8 cellular contexts compared by ENCODE assay signal in genomic region chr12:53268009-53268636, GRCh38. TPM values are rescaled to one million over a fixed set of nuclear protein-coding genes. Genes with fewer than 3 reads are reported as not detected.
DNase-seq lines count a peak whose midpoint lies in the region; ATAC-seq lines count a peak whose summit lies in the region.

TSS of gene ESPL1 (plus strand) at chr12:53268299. CDS start at chr12:53268767, 468 bp downstream.

- peak within 1 kb of the TSS; percentile 96 for H3K4me3 ChIP-seq in CD4-positive, CD25-positive, alpha-beta regulatory T cell (ENCODE audit: low read depth, low read length)

- H3K4me1 Mint-ChIP-seq in CD4-positive, CD25-positive, alpha-beta regulatory T cell: peaks cover 0 to 27% (median 11%) of the 10 kb centered on the region in 4 donors
- peaks cover 53% of the 10 kb centered on the region for H3K4me1 Mint-ChIP-seq in activated CD4-positive, alpha-beta memory T cell treated with anti-CD3 and anti-CD28 coated beads, Interleukin-2, amount 10 ng/mL, durations not matched to agents 7 days and 5 days
- H3K4me1 Mint-ChIP-seq in memory B cell: peaks cover 16% of the 10 kb centered on the region

- H3K27me3 ChIP-seq in CD4-positive, CD25-positive, alpha-beta regulatory T cell (ENCODE audit: control insufficient read depth, insufficient read depth, low read length): no peaks in the 10 kb centered on the region

- peak within 1 kb of the TSS; percentile 79 for H3K27ac ChIP-seq in CD4-positive, CD25-positive, alpha-beta regulatory T cell (ENCODE audit: insufficient read depth, low read length, poor library complexity, severe bottlenecking)

- CTCF ChIA-PET in activated CD4-positive, alpha-beta memory T cell treated with anti-CD3 and anti-CD28 coated beads, Interleukin-2, amount 10 ng/mL, durations not matched to agents 7 days and 5 days (lab: Charles Lee): interaction anchor here (0.8 to 8.0 kb wide), 23 partner anchors 9 to 214 kb away, joined by 3 to 201 read pairs (median 5); partner anchors contain the start of genes AAAS, CSAD, PFDN5 and ZNF740

- H3K36me3 Mint-ChIP-seq in CD4-positive, CD25-positive, alpha-beta regulatory T cell: no peaks in the 10 kb centered on the region
- H3K36me3 Mint-ChIP-seq in activated CD4-positive, alpha-beta memory T cell treated with anti-CD3 and anti-CD28 coated beads, Interleukin-2, amount 10 ng/mL, durations not matched to agents 7 days and 5 days (ENCODE audit: low read depth): peaks cover 44% of the 10 kb centered on the region
- no peaks in the 10 kb centered on the region for H3K36me3 Mint-ChIP-seq in memory B cell

- no peaks in the 10 kb centered on the region for H3K9me3 ChIP-seq in CD4-positive, CD25-positive, alpha-beta regulatory T cell (ENCODE audit: control insufficient read depth in 2 of 2, low read length in 2 of 2)

- H3K4me3 Mint-ChIP-seq in CD4-positive, CD25-positive, alpha-beta regulatory T cell: peak within 1 kb of the TSS; percentile 89 to 97 (median 94)
- H3K4me3 Mint-ChIP-seq in activated CD4-positive, alpha-beta memory T cell treated with anti-CD3 and anti-CD28 coated beads, Interleukin-2, amount 10 ng/mL, durations not matched to agents 7 days and 5 days: peak within 1 kb of the TSS; percentile 98
- peak within 1 kb of the TSS; percentile 98 for H3K4me3 Mint-ChIP-seq in memory B cell

- DNase-seq in CD4-positive, CD25-positive, alpha-beta regulatory T cell: peak; percentile 75 to 92 (median 81)
- DNase-seq in GM19240 (ENCODE audit: insufficient read length, low spot score) (peak; percentile 91), NCI-H82 (lab: John Stamatoyannopoulos, UW) (peak; percentile 80), memory B cell (ENCODE audit: low spot score in 2 of 2) (peak; percentile 82 to 87)
- DNase-seq in activated CD4-positive, alpha-beta memory T cell treated with anti-CD3 and anti-CD28 coated beads, Interleukin-2, amount 10 ng/mL, durations not matched to agents 7 days and 5 days: peak; percentile 87
- DNase-seq in effector CD8-positive, alpha-beta T cell (lab: John Stamatoyannopoulos, UW): peak; percentile 83
- DNase-seq in stimulated activated CD8-positive, alpha-beta memory T cell treated with anti-CD3 and anti-CD28 coated beads, Interleukin-15, amount 100 ng/mL, for 1 hour (ENCODE audit: low read depth): peak; percentile 65

- H3K9me3 Mint-ChIP-seq in CD4-positive, CD25-positive, alpha-beta regulatory T cell: no peaks in the 10 kb centered on the region
- no peaks in the 10 kb centered on the region for H3K9me3 Mint-ChIP-seq in activated CD4-positive, alpha-beta memory T cell treated with anti-CD3 and anti-CD28 coated beads, Interleukin-2, amount 10 ng/mL, durations not matched to agents 7 days and 5 days
- H3K9me3 Mint-ChIP-seq in memory B cell: no peaks in the 10 kb centered on the region

- POLR2A ChIA-PET in activated CD4-positive, alpha-beta memory T cell treated with anti-CD3 and anti-CD28 coated beads, Interleukin-2, amount 10 ng/mL, durations not matched to agents 7 days and 5 days (lab: Charles Lee): interaction anchor here (0.7 to 7.0 kb wide), 28 partner anchors 9 to 408 kb away, joined by 3 to 93 read pairs (median 6); partner anchors contain the start of genes AAAS, ATP5MC2, CSAD and EIF4B

- peaks cover 18% of the 10 kb centered on the region for H3K4me1 ChIP-seq in CD4-positive, CD25-positive, alpha-beta regulatory T cell (ENCODE audit: control insufficient read depth, insufficient read depth, low read length, poor library complexity, severe bottlenecking)

- H3K27me3 Mint-ChIP-seq in CD4-positive, CD25-positive, alpha-beta regulatory T cell: no peaks in the 10 kb centered on the region
- no peaks in the 10 kb centered on the region for H3K27me3 Mint-ChIP-seq in activated CD4-positive, alpha-beta memory T cell treated with anti-CD3 and anti-CD28 coated beads, Interleukin-2, amount 10 ng/mL, durations not matched to agents 7 days and 5 days
- no peaks in the 10 kb centered on the region for H3K27me3 Mint-ChIP-seq in memory B cell

- ATAC-seq in CD4-positive, CD25-positive, alpha-beta regulatory T cell (ENCODE audit: low read depth in 2 of 2): peak; percentile 94 to 95
- ATAC-seq in HG03442 (IDR thresholded peaks at IDR 0.05; ENCODE audit: unreplicated experiment): peak; percentile 81
- ATAC-seq in memory B cell (ENCODE audit: low read depth): peak; percentile 88

- peak within 1 kb of the TSS; percentile 89 to 93 (median 91) for H3K27ac Mint-ChIP-seq in CD4-positive, CD25-positive, alpha-beta regulatory T cell
- H3K27ac Mint-ChIP-seq in activated CD4-positive, alpha-beta memory T cell treated with anti-CD3 and anti-CD28 coated beads, Interleukin-2, amount 10 ng/mL, durations not matched to agents 7 days and 5 days: peak within 1 kb of the TSS; percentile 90
- peak within 1 kb of the TSS; percentile 95 for H3K27ac Mint-ChIP-seq in memory B cell

- H3K36me3 ChIP-seq in CD4-positive, CD25-positive, alpha-beta regulatory T cell (ENCODE audit: control insufficient read depth, insufficient read depth, low read length): no peaks in the 10 kb centered on the region

RNA-seq across cellular contexts. Expression of gene ESPL1, which starts in this region (rescaled TPM):
- 2.7 TPM for total RNA-seq in CD4-positive, CD25-positive, alpha-beta regulatory T cell
- under 1 TPM in 3 of 4 donors, not detected in 1; 0.05 to 0.24 (median 0.11) TPM for polyA plus RNA-seq in CD4-positive, CD25-positive, alpha-beta regulatory T cell
- total RNA-seq in activated CD4-positive, alpha-beta memory T cell treated with anti-CD3 and anti-CD28 coated beads, Interleukin-2, amount 10 ng/mL, durations not matched to agents 7 days and 5 days: 10 to 100 TPM; 88.4 to 90.2 TPM

Comparison
In these comparisons a context has a peak if more than half of its experiments do, and no peak if none do; other contexts are left out.
1. Peak in every context shown above with its lines: DNase-seq, ATAC-seq, H3K4me3 ChIP-seq and H3K27ac ChIP-seq.
2. RNA of gene ESPL1 (total RNA-seq): 88.4 to 90.2 TPM in activated CD4-positive, alpha-beta memory T cell treated with anti-CD3 and anti-CD28 coated beads, Interleukin-2, amount 10 ng/mL, durations not matched to agents 7 days and 5 days; 2.7 TPM in CD4-positive, CD25-positive, alpha-beta regulatory T cell (single experiment); every median in the first group is over 10 times any median in the second.